ENCODE assay signal across 1 cellular context in genomic region chr2:97992836-97993825, GRCh38.
TF ChIP-seq lines count a peak whose summit lies in the region.

No MANE protein-coding gene starts in this region.

TF ChIP-seq in GM23338, 12 proteins besides CTCF, POLR2A, EP300 and RAD21:
- TF ChIP-seq ZNF462 (CRISPR knock-in tag; IDR thresholded peaks at IDR 0.05) (no peak), JUNB (IDR thresholded peaks at IDR 0.05; ENCODE audit: unreplicated experiment) (no peak), EZH2 (IDR thresholded peaks at IDR 0.05; ENCODE audit: low read depth, unreplicated experiment) (no peak), POLR2AphosphoS5 (IDR thresholded peaks at IDR 0.05; ENCODE audit: low read depth) (no peak), ZNF114 (CRISPR knock-in tag; IDR thresholded peaks at IDR 0.05) (no peak), EZH2phosphoT487 (IDR thresholded peaks at IDR 0.05; ENCODE audit: unreplicated experiment) (no peak), NANOG (IDR thresholded peaks at IDR 0.05; ENCODE audit: borderline replicate concordance) (no peak), ETS1 (IDR thresholded peaks at IDR 0.05) (no peak), CREB1 (CRISPR knock-in tag; IDR thresholded peaks at IDR 0.05; ENCODE audit: low read depth) (no peak), REST (IDR thresholded peaks at IDR 0.05; ENCODE audit: unreplicated experiment) (no peak)
